In the genomic region with DNA sequence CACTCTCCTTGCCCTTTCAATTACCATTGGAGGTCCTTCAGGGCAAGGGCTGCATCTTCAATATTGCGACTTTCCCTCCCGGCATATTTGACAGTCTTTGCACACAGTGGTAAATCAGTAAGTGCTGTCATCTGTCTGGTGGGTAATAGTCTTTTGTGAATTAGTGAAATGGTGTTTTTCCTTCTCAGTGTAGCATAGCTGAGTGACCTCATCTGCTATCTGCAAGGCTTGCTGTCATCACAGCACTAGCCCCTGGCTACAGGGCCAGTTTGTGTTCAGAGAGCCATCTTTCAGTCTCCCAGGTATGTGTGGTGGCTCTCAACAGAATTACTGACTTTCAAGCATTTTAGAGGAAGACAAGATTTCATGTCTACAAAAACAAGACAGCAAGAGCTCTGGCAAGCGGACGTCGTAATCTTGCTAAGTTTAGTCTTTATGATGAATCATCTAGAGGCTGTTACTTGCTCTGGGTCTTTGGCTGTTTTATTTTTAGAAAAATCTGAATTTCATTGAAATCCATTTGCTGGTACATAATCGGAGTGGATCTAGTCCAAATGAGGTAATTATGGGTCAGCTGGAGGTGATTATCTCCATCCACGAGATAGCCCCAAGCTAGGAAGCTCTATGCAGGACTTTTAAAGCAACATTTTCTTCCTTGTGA, we compare ENCODE assay signal across 1 cellular context.
TF ChIP-seq lines count a peak whose summit lies in the region.

No MANE protein-coding gene starts in this region.

TF ChIP-seq in GM23338, 12 proteins besides CTCF, POLR2A, EP300 and RAD21 (continued from another document):
- TF ChIP-seq, protein P1, sequence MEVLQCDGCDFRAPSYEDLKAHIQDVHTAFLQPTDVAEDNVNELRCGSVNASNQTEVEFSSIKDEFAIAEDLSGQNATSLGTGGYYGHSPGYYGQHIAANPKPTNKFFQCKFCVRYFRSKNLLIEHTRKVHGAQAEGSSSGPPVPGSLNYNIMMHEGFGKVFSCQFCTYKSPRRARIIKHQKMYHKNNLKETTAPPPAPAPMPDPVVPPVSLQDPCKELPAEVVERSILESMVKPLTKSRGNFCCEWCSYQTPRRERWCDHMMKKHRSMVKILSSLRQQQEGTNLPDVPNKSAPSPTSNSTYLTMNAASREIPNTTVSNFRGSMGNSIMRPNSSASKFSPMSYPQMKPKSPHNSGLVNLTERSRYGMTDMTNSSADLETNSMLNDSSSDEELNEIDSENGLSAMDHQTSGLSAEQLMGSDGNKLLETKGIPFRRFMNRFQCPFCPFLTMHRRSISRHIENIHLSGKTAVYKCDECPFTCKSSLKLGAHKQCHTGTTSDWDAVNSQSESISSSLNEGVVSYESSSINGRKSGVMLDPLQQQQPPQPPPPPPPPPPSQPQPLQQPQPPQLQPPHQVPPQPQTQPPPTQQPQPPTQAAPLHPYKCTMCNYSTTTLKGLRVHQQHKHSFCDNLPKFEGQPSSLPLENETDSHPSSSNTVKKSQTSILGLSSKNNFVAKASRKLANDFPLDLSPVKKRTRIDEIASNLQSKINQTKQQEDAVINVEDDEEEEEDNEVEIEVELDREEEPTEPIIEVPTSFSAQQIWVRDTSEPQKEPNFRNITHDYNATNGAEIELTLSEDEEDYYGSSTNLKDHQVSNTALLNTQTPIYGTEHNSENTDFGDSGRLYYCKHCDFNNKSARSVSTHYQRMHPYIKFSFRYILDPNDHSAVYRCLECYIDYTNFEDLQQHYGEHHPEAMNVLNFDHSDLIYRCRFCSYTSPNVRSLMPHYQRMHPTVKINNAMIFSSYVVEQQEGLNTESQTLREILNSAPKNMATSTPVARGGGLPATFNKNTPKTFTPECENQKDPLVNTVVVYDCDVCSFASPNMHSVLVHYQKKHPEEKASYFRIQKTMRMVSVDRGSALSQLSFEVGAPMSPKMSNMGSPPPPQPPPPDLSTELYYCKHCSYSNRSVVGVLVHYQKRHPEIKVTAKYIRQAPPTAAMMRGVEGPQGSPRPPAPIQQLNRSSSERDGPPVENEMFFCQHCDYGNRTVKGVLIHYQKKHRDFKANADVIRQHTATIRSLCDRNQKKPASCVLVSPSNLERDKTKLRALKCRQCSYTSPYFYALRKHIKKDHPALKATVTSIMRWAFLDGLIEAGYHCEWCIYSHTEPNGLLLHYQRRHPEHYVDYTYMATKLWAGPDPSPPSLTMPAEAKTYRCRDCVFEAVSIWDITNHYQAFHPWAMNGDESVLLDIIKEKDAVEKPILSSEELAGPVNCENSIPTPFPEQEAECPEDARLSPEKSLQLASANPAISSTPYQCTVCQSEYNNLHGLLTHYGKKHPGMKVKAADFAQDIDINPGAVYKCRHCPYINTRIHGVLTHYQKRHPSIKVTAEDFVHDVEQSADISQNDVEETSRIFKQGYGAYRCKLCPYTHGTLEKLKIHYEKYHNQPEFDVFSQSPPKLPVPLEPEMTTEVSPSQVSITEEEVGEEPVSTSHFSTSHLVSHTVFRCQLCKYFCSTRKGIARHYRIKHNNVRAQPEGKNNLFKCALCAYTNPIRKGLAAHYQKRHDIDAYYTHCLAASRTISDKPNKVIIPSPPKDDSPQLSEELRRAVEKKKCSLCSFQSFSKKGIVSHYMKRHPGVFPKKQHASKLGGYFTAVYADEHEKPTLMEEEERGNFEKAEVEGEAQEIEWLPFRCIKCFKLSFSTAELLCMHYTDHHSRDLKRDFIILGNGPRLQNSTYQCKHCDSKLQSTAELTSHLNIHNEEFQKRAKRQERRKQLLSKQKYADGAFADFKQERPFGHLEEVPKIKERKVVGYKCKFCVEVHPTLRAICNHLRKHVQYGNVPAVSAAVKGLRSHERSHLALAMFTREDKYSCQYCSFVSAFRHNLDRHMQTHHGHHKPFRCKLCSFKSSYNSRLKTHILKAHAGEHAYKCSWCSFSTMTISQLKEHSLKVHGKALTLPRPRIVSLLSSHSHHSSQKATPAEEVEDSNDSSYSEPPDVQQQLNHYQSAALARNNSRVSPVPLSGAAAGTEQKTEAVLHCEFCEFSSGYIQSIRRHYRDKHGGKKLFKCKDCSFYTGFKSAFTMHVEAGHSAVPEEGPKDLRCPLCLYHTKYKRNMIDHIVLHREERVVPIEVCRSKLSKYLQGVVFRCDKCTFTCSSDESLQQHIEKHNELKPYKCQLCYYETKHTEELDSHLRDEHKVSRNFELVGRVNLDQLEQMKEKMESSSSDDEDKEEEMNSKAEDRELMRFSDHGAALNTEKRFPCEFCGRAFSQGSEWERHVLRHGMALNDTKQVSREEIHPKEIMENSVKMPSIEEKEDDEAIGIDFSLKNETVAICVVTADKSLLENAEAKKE (CRISPR knock-in tag; IDR thresholded peaks at IDR 0.05), result no peak
- no peak for TF ChIP-seq POLR2AphosphoS5 (IDR thresholded peaks at IDR 0.05; ENCODE audit: low read depth)
- no peak for TF ChIP-seq EZH2 (IDR thresholded peaks at IDR 0.05; ENCODE audit: low read depth, unreplicated experiment)
- no peak for TF ChIP-seq ZNF114 (CRISPR knock-in tag; IDR thresholded peaks at IDR 0.05)
- TF ChIP-seq STAT1 (IDR thresholded peaks at IDR 0.05; ENCODE audit: unreplicated experiment), result no peak
- TF ChIP-seq ZNF331 (CRISPR knock-in tag; IDR thresholded peaks at IDR 0.05; ENCODE audit: low read depth), result no peak
- TF ChIP-seq NANOG (IDR thresholded peaks at IDR 0.05; ENCODE audit: borderline replicate concordance), result no peak
- TF ChIP-seq EZH2phosphoT487 (IDR thresholded peaks at IDR 0.05; ENCODE audit: unreplicated experiment), result no peak
- TF ChIP-seq, protein P2, sequence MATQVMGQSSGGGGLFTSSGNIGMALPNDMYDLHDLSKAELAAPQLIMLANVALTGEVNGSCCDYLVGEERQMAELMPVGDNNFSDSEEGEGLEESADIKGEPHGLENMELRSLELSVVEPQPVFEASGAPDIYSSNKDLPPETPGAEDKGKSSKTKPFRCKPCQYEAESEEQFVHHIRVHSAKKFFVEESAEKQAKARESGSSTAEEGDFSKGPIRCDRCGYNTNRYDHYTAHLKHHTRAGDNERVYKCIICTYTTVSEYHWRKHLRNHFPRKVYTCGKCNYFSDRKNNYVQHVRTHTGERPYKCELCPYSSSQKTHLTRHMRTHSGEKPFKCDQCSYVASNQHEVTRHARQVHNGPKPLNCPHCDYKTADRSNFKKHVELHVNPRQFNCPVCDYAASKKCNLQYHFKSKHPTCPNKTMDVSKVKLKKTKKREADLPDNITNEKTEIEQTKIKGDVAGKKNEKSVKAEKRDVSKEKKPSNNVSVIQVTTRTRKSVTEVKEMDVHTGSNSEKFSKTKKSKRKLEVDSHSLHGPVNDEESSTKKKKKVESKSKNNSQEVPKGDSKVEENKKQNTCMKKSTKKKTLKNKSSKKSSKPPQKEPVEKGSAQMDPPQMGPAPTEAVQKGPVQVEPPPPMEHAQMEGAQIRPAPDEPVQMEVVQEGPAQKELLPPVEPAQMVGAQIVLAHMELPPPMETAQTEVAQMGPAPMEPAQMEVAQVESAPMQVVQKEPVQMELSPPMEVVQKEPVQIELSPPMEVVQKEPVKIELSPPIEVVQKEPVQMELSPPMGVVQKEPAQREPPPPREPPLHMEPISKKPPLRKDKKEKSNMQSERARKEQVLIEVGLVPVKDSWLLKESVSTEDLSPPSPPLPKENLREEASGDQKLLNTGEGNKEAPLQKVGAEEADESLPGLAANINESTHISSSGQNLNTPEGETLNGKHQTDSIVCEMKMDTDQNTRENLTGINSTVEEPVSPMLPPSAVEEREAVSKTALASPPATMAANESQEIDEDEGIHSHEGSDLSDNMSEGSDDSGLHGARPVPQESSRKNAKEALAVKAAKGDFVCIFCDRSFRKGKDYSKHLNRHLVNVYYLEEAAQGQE (IDR thresholded peaks at IDR 0.05; ENCODE audit: unreplicated experiment), result no peak
